ENCODE assay signal across 7 cellular contexts in the genomic region with DNA sequence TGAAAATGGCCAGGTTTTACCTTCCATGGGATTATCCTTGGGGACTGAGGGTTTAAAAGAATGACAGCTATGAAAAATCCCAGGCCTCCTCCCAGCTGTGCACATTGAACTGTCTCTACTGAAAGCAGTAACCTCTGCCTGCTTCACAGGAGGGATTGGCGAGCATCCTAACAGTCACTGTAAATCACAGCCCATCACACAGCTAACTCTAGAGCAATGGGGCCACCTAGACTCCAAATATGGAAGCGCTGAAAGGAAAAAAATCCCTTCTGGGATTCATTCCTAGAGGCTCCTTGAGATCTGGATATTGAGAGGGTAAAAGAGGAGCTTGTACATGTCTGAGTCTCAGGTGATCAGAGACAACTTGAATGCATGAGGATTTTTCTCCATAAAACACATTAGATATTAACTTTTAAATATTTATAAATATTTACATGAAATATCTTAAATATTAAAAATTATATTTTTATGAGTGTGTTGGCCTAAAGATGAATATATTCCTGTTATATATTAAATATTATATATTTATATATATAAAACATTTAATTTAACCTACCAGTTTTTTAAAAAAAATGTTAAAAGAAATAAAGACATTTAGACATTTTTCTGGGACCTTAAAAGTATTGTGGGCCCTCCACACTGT.
DNase-seq lines count a peak whose midpoint lies in the region; ATAC-seq, FAIRE-seq and TF ChIP-seq lines count a peak whose summit lies in the region.

No MANE protein-coding gene starts in this region.

- TF ChIP-seq POLR2A in H54 (IDR thresholded peaks at IDR 0.05; ENCODE audit: low read depth, low read length), result no peak

- WGBS in psoas muscle, 3 donors, result 30 to 35% (median 33%) methylated on average over 2 of the region's 2 CpGs

- peaks cover 0 to 3% (median 0%) of the 10 kb centered on the region in 3 donors for H3K27me3 ChIP-seq in psoas muscle (ENCODE audit: insufficient read depth in 3 of 3, low read length in 2 of 3)

- H3K27ac ChIP-seq in psoas muscle, result no peak overlapping the region

- no peaks in the 10 kb centered on the region for H3K36me3 Mint-ChIP-seq in chondrocyte (ENCODE audit: low read depth)
- no peaks in the 10 kb centered on the region for H3K36me3 Mint-ChIP-seq in neural crest cell (ENCODE audit: low read depth)

- H3K4me3 Mint-ChIP-seq in chondrocyte (ENCODE audit: unreplicated experiment) (no peak overlapping the region), neural crest cell (no peak overlapping the region)

- FAIRE-seq in H54 (lab: Jason Lieb, UNC), result peak; percentile 52

- peak; percentile 26 for DNase-seq in H54 (ENCODE audit: insufficient read length, low spot score)
- DNase-seq in NCI-H446 (lab: John Stamatoyannopoulos, UW), result peak; percentile 76 to 93
- no peak for DNase-seq in chondrocyte (ENCODE audit: low spot score)
- DNase-seq in neural crest cell (ENCODE audit: low read depth, low spot score), result no peak
- DNase-seq in psoas muscle, result no peak
- DNase-seq in central memory CD4-positive, alpha-beta T cell, result no peak
- DNase-seq in NCI-H2029 (lab: John Stamatoyannopoulos, UW), result no peak

- no peaks in the 10 kb centered on the region for H3K36me3 ChIP-seq in psoas muscle (ENCODE audit: insufficient read depth in 1 of 2, low read depth in 1 of 2)

- peaks cover 8% of the 10 kb centered on the region for H3K4me1 Mint-ChIP-seq in chondrocyte (ENCODE audit: low read depth)
- peaks cover 9% of the 10 kb centered on the region for H3K4me1 Mint-ChIP-seq in neural crest cell

- TF ChIP-seq CTCF in chondrocyte (IDR thresholded peaks at IDR 0.05), result peak; percentile 75
- TF ChIP-seq CTCF in neural crest cell (conservative IDR thresholded peaks at IDR 0.05), result peak; percentile 73
- TF ChIP-seq CTCF in psoas muscle (IDR thresholded peaks at IDR 0.05), result no peak

- no peak for ATAC-seq in psoas muscle

- peaks cover 48% of the 10 kb centered on the region for H3K27me3 Mint-ChIP-seq in chondrocyte (ENCODE audit: low read depth)
- peaks cover 29% of the 10 kb centered on the region for H3K27me3 Mint-ChIP-seq in neural crest cell (ENCODE audit: low read depth)

- H3K4me3 ChIP-seq in psoas muscle, result no peak overlapping the region

- H3K27ac Mint-ChIP-seq in chondrocyte (ENCODE audit: unreplicated experiment) (no peak overlapping the region), neural crest cell (ENCODE audit: unreplicated experiment) (no peak overlapping the region)

- intact Hi-C loops in psoas muscle (cut with DNase I), result no loop called here

- no peaks in the 10 kb centered on the region for H3K9me3 ChIP-seq in psoas muscle

- H3K9me3 Mint-ChIP-seq in chondrocyte (ENCODE audit: low read depth) (no peaks in the 10 kb centered on the region), neural crest cell (no peaks in the 10 kb centered on the region)

- no peaks in the 10 kb centered on the region for H3K4me1 ChIP-seq in psoas muscle

Comparison
In these comparisons a context has a peak if more than half of its experiments do, and no peak if none do; other contexts are left out.
1. DNase-seq: peak in H54 (single experiment) and NCI-H446 (2 of 2); none in chondrocyte (single experiment), neural crest cell (single experiment), psoas muscle (0 of 2), central memory CD4-positive, alpha-beta T cell (single experiment) and NCI-H2029 (single experiment).